Comparison of ENCODE assay signal across 8 cellular contexts in the genomic region with DNA sequence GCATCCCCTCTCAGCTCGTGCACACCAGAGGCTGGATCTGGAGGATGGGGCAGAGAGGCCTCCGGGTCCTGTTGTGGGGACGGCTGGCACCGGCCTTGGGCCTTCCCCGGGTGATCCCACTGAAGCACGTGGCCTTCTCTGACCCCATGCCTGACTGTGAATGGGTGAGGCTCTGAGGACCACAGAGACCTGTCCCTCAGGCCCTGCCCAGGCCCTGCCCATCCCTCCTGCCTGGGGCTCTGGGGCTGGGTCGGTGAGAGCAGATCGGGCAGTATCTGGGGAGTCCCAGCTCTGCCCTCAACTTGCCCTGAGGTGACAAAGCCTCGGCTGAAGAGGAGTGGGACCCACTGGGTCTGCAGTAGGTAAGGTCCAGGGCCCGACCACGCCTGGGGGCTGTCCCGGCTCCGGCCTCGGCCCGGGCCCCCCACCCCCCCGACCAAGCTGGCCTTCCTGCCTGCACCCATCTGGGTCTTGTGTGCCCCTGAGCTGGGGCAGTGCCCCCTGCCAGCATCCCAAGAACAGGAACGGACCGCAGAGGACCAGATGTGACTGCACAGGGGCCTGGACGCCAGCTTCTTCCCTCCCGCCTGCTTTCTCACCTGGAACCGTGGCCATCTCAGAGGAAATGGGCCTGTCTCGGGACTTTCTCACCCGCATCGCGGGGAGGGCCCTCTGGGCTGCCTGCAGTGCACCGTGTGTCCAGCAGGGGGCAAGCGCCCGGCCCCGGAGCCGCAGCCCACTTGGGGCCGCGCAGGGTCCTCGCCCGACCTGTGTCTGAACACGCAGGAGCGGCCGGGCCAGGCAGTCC.
A peak's percentile ranks its signal among the peaks of the same experiment; 100 is the strongest.
DNase-seq lines count a peak whose midpoint lies in the region; ATAC-seq, FAIRE-seq and TF ChIP-seq lines count a peak whose summit lies in the region.
"Not testable (repeated sequence)": the region's sequence is repeated elsewhere in the genome, so short reads cannot be mapped to it uniquely, and the experiment has no call there.

No MANE protein-coding gene starts in this region.

- not testable (repeated sequence) for H4K20me1 ChIP-seq in endothelial cell of umbilical vein (replicated peaks; ENCODE audit: control insufficient read depth, extremely low read depth, insufficient read depth, low read length)

- H3K4me3 ChIP-seq in BE2C (ENCODE audit: low read depth, low read length); endothelial cell of umbilical vein (replicated peaks in 1 of 3; ENCODE audit: insufficient read depth in 1 of 3, low read depth in 1 of 3, low read length in 3 of 3): not testable (repeated sequence)

- not testable (repeated sequence) for H3K27me3 ChIP-seq in BE2C; endothelial cell of umbilical vein (ENCODE audit: control insufficient read depth in 2 of 2, insufficient read depth in 2 of 2, low read length in 2 of 2)

- not testable (repeated sequence) for H3K36me3 ChIP-seq in BE2C; endothelial cell of umbilical vein (ENCODE audit: control insufficient read depth in 2 of 2, extremely low read depth in 1 of 2, insufficient read depth in 2 of 2, low read length in 2 of 2)

- H3K79me2 ChIP-seq in endothelial cell of umbilical vein (ENCODE audit: control insufficient read depth, insufficient read depth, low read length), result not testable (repeated sequence)

- H3K9me3 ChIP-seq in BE2C; endothelial cell of umbilical vein (replicated peaks; ENCODE audit: control insufficient read depth, insufficient read depth, low read length): not testable (repeated sequence)

- not testable (repeated sequence) for H3K9me1 ChIP-seq in endothelial cell of umbilical vein (replicated peaks; ENCODE audit: control insufficient read depth, extremely low read depth, insufficient read depth, low read length)

- peak; percentile 35 for FAIRE-seq in endothelial cell of umbilical vein (lab: Jason Lieb, UNC)

- TF ChIP-seq CTCF in BE2C (IDR thresholded peaks at IDR 0.05; ENCODE audit: low read depth, low read length), result peak; percentile 44
- not testable (repeated sequence) for TF ChIP-seq CTCF in endothelial cell of umbilical vein (IDR thresholded peaks at IDR 0.05; ENCODE audit: extremely low read depth in 1 of 2, insufficient read depth in 1 of 2, low read depth in 1 of 2, low read length in 2 of 2)

- peak; percentile 97 for ATAC-seq in GM18867 (IDR thresholded peaks at IDR 0.05; ENCODE audit: unreplicated experiment)
- peak; percentile 84 for ATAC-seq in HG02938 (IDR thresholded peaks at IDR 0.05; ENCODE audit: unreplicated experiment)
- peak; percentile 69 for ATAC-seq in left lobe of liver

- intact Hi-C loops in endothelial cell of umbilical vein (cut with micrococcal nuclease), result not testable (repeated sequence)

- not testable (repeated sequence) for H3K9ac ChIP-seq in endothelial cell of umbilical vein (replicated peaks; ENCODE audit: extremely low read depth, insufficient read depth, low read length)

- not testable (repeated sequence) for H3K27ac ChIP-seq in endothelial cell of umbilical vein (ENCODE audit: insufficient read depth, low read depth, low read length)

- dilution Hi-C loops in endothelial cell of umbilical vein (cut with MboI; ENCODE audit: extremely low pct_ligation_motif_present, low sequenced_read_pairs), result not testable (repeated sequence)

- H3K4me1 ChIP-seq in BE2C; endothelial cell of umbilical vein (ENCODE audit: control insufficient read depth, extremely low read depth, insufficient read depth, low read length): not testable (repeated sequence)

- not testable (repeated sequence) for BruUV-seq in endothelial cell of umbilical vein (replicated peaks; lab: Mats Ljungman, UMichigan)

- POLR2A ChIA-PET in endothelial cell of umbilical vein (lab: Charles Lee), result not testable (repeated sequence)

- not testable (repeated sequence) for DNase-seq in BE2C; endothelial cell of umbilical vein (ENCODE audit: low read depth, low spot score); left lobe of liver (ENCODE audit: low spot score)
- DNase-seq in NCI-H2196 (lab: John Stamatoyannopoulos, UW; ENCODE audit: unreplicated experiment), result peak; percentile 0
- DNase-seq in activated CD8-positive, alpha-beta memory T cell treated with anti-CD3 and anti-CD28 coated beads, Interleukin-2, amount 50 U/mL, for 48 hours, result peak; percentile 63
- peak; percentile 41 for DNase-seq in stimulated activated CD8-positive, alpha-beta memory T cell treated with anti-CD3 and anti-CD28 coated beads, Interleukin-4, amount 100 ng/mL, for 48 hours

- H3K4me2 ChIP-seq in endothelial cell of umbilical vein (ENCODE audit: insufficient read depth, low read length), result not testable (repeated sequence)

- TF ChIP-seq POLR2A in endothelial cell of umbilical vein (IDR thresholded peaks at IDR 0.05; ENCODE audit: low read depth, low read length), result not testable (repeated sequence)

- not testable (repeated sequence) for H2AFZ ChIP-seq in endothelial cell of umbilical vein (ENCODE audit: low read depth, low read length)

- CTCF ChIA-PET in endothelial cell of umbilical vein (lab: Charles Lee), result not testable (repeated sequence)
